Comparison of ENCODE assay signal across 24 cellular contexts in genomic region chr10:113294868-113295267, GRCh38.
"Had no signal": no experiment of that assay in that cellular context is flagged by ENCODE, and none has a peak within 500 bp of the region (broad histone marks: within the 10 kb centered on the region; RNA-seq: fewer than 3 reads in every experiment).

No MANE protein-coding gene starts in this region.

- FAIRE-seq: islet of Langerhans, kidney, urothelium cell line had no signal

- H3K9me3 ChIP-seq: heart left ventricle, left lung, lower lobe of right lung, ovary, right atrium auricular region, right lobe of liver, transverse colon, upper lobe of right lung had no signal

- H3K4me3 ChIP-seq: heart left ventricle, left lung, lower lobe of right lung, ovary, right atrium auricular region, right lobe of liver, smooth muscle cell, transverse colon, upper lobe of right lung had no signal

- H3K36me3 Mint-ChIP-seq: immature natural killer cell; memory B cell; naive B cell; natural killer cell treated with Interleukin-12 subunit alpha and Interleukin-12 subunit beta and Interleukin-15 and Interleukin-18, amount 100 ng/mL, for 72 hours; stimulated activated memory B cell treated with anti-CD40 and anti-IgM and Interleukin-4, amounts not matched to agents 10 μg/mL and 1 μg/mL and 100 μg/mL, for 72 hours had no signal

- H3K4me3 Mint-ChIP-seq: immature natural killer cell; memory B cell; naive B cell; natural killer cell treated with Interleukin-12 subunit alpha and Interleukin-12 subunit beta and Interleukin-15 and Interleukin-18, amount 100 ng/mL, for 72 hours; stimulated activated memory B cell treated with anti-CD40 and anti-IgM and Interleukin-4, amounts not matched to agents 10 μg/mL and 1 μg/mL and 100 μg/mL, for 72 hours; stimulated activated naive CD8-positive, alpha-beta T cell treated with anti-CD3 and anti-CD28 coated beads, Interleukin-15, amount 100 ng/mL, for 72 hours had no signal

- ATAC-seq: heart left ventricle; left colon; left lung; lower lobe of right lung; natural killer cell treated with Interleukin-12 subunit alpha and Interleukin-12 subunit beta and Interleukin-15 and Interleukin-18, amount 100 ng/mL, for 72 hours; right lobe of liver; stimulated activated memory B cell treated with anti-CD40 and anti-IgM and Interleukin-4, amounts not matched to agents 10 μg/mL and 1 μg/mL and 100 μg/mL, for 72 hours; stimulated activated naive CD8-positive, alpha-beta T cell treated with anti-CD3 and anti-CD28 coated beads, Interleukin-15, amount 100 ng/mL, for 72 hours; upper lobe of right lung had no signal

- H3K27me3 Mint-ChIP-seq: memory B cell, naive B cell had no signal

- H3K36me3 ChIP-seq: heart left ventricle, left lung, lower lobe of right lung, ovary, right atrium auricular region, right lobe of liver, transverse colon, upper lobe of right lung had no signal

- H3K27ac ChIP-seq: heart left ventricle, left lung, lower lobe of right lung, ovary, right atrium auricular region, right lobe of liver, transverse colon, upper lobe of right lung had no signal

- DNase-seq: heart left ventricle; immature natural killer cell; kidney; left colon; left lung; lower lobe of right lung; naive B cell; ovary; right lobe of liver; stimulated activated CD4-positive, alpha-beta T cell treated with anti-CD3 and anti-CD28 coated beads, Interleukin-1b, Interleukin-23, amount 100 ng/mL, for 48 hours; stimulated activated CD4-positive, alpha-beta T cell treated with anti-CD3 and anti-CD28 coated beads, Interleukin-2, amount 100 ng/mL, for 48 hours; stimulated activated CD4-positive, alpha-beta T cell treated with anti-CD3 and anti-CD28 coated beads, Interleukin-4, amount 100 ng/mL, for 4 hours; stimulated activated CD8-positive, alpha-beta memory T cell treated with anti-CD3 and anti-CD28 coated beads, Interleukin-4, amount 100 ng/mL, for 48 hours; stimulated activated naive CD4-positive, alpha-beta T cell treated with Interleukin-2 at 50 U/mL for 16 hours; stimulated activated naive CD8-positive, alpha-beta T cell treated with anti-CD3 and anti-CD28 coated beads, Interleukin-15, amount 100 ng/mL, for 72 hours; transverse colon; upper lobe of right lung had no signal

- H3K4me1 ChIP-seq: lower lobe of right lung, right atrium auricular region, right lobe of liver, transverse colon, upper lobe of right lung had no signal

- H3K27me3 ChIP-seq: heart left ventricle, left lung, ovary, right atrium auricular region, right lobe of liver, transverse colon, upper lobe of right lung had no signal

- H3K9me3 Mint-ChIP-seq: immature natural killer cell; memory B cell; naive B cell; natural killer cell treated with Interleukin-12 subunit alpha and Interleukin-12 subunit beta and Interleukin-15 and Interleukin-18, amount 100 ng/mL, for 72 hours; stimulated activated memory B cell treated with anti-CD40 and anti-IgM and Interleukin-4, amounts not matched to agents 10 μg/mL and 1 μg/mL and 100 μg/mL, for 72 hours; stimulated activated naive CD8-positive, alpha-beta T cell treated with anti-CD3 and anti-CD28 coated beads, Interleukin-15, amount 100 ng/mL, for 72 hours had no signal

- H3K27ac Mint-ChIP-seq: immature natural killer cell; memory B cell; naive B cell; natural killer cell treated with Interleukin-12 subunit alpha and Interleukin-12 subunit beta and Interleukin-15 and Interleukin-18, amount 100 ng/mL, for 72 hours; stimulated activated memory B cell treated with anti-CD40 and anti-IgM and Interleukin-4, amounts not matched to agents 10 μg/mL and 1 μg/mL and 100 μg/mL, for 72 hours; stimulated activated naive CD8-positive, alpha-beta T cell treated with anti-CD3 and anti-CD28 coated beads, Interleukin-15, amount 100 ng/mL, for 72 hours had no signal

- H3K4me1 Mint-ChIP-seq: immature natural killer cell; memory B cell; stimulated activated memory B cell treated with anti-CD40 and anti-IgM and Interleukin-4, amounts not matched to agents 10 μg/mL and 1 μg/mL and 100 μg/mL, for 72 hours had no signal

- H3K4me2 ChIP-seq: smooth muscle cell had no signal
